8 cellular contexts compared by ENCODE assay signal in genomic region chrX:110847334-110847733, GRCh38. TPM values are rescaled to one million over a fixed set of nuclear protein-coding genes. Genes with fewer than 3 reads are reported as not detected.
DNase-seq lines count a peak whose midpoint lies in the region; ATAC-seq and TF ChIP-seq lines count a peak whose summit lies in the region.

No MANE protein-coding gene starts in this region.

- intact Hi-C loops in aorta (cut with DNase I), result loop anchor here (2.0 to 10.0 kb wide), 3 partner anchors 397 to 683 kb away; no protein-coding TSS in a partner anchor

- peak; percentile 76 to 88 for TF ChIP-seq RAD21 in liver (IDR thresholded peaks at IDR 0.05)

- no peak overlapping the region for H3K9ac ChIP-seq in liver (ENCODE audit: low read depth in 1 of 2, low read length in 2 of 2)

- ATAC-seq in GM19438 (IDR thresholded peaks at IDR 0.05; ENCODE audit: low read depth, unreplicated experiment), result peak; percentile 63
- ATAC-seq in HG03565 (IDR thresholded peaks at IDR 0.05; ENCODE audit: unreplicated experiment), result peak; percentile 83
- ATAC-seq in aorta (ENCODE audit: low FRiP score), result peak; percentile 80

- peak; percentile 67 for TF ChIP-seq CTCF in liver (IDR thresholded peaks at IDR 0.05; ENCODE audit: low read depth, low read length, missing input control)

- DNase-seq in Daoy (ENCODE audit: low read depth), result peak; percentile 32
- peak; percentile 81 for DNase-seq in NCI-H82 (lab: John Stamatoyannopoulos, UW)
- peak; percentile 68 for DNase-seq in cerebellar cortex (ENCODE audit: low spot score)
- DNase-seq in aorta, result no peak
- DNase-seq in activated gamma-delta T cell treated with Interleukin-2 at 50 U/mL for 16 hours, result no peak

- H3K27ac ChIP-seq in liver (ENCODE audit: low read depth in 1 of 2, low read length in 2 of 2) (no peak overlapping the region), aorta (ENCODE audit: low read depth in 1 of 2, low read length in 2 of 2) (no peak overlapping the region)

- H3K9me3 ChIP-seq in liver (ENCODE audit: control insufficient read depth in 4 of 4, low read length in 3 of 4) (no peaks in the 10 kb centered on the region), aorta (ENCODE audit: control insufficient read depth, low read length) (no peaks in the 10 kb centered on the region)

- H3K4me3 ChIP-seq in liver (ENCODE audit: low read depth in 1 of 3, low read length in 3 of 3) (no peak overlapping the region), aorta (ENCODE audit: low read length in 2 of 2) (no peak overlapping the region)

- H3K27me3 ChIP-seq in liver (ENCODE audit: control insufficient read depth in 4 of 4, insufficient read depth in 4 of 4, low read length in 3 of 4) (peaks cover 0 to 2% (median 0%) of the 10 kb centered on the region in 4 donors), aorta (ENCODE audit: control insufficient read depth in 1 of 2, insufficient read depth in 2 of 2, low read length in 1 of 2) (no peaks in the 10 kb centered on the region)

- H3K36me3 ChIP-seq in liver (ENCODE audit: control insufficient read depth in 4 of 4, insufficient read depth in 3 of 4, low read depth in 1 of 4, low read length in 3 of 4) (no peaks in the 10 kb centered on the region), aorta (ENCODE audit: control insufficient read depth in 1 of 2, insufficient read depth in 2 of 2, low read length in 1 of 2) (no peaks in the 10 kb centered on the region)

- H3K4me1 ChIP-seq in liver (ENCODE audit: control insufficient read depth in 4 of 4, insufficient read depth in 4 of 4, low read length in 3 of 4), result peaks cover 0 to 1% (median 0%) of the 10 kb centered on the region in 4 donors
- no peaks in the 10 kb centered on the region for H3K4me1 ChIP-seq in aorta (ENCODE audit: control insufficient read depth in 1 of 2, insufficient read depth in 2 of 2, low read length in 2 of 2)

- 3% methylated on average over 5 of the region's 5 CpGs for WGBS in liver
- WGBS in aorta, 2 donors, result 2 to 6% methylated on average over 5 of the region's 5 CpGs

TF ChIP-seq in liver, 16 proteins besides CTCF, POLR2A, EP300 and RAD21:
- TF ChIP-seq EGR1 (IDR thresholded peaks at IDR 0.05; ENCODE audit: low read depth in 2 of 2) (no peak), JUND (IDR thresholded peaks at IDR 0.05) (no peak), MAX (IDR thresholded peaks at IDR 0.05) (no peak), NR2F2 (IDR thresholded peaks at IDR 0.05) (no peak), SP1 (IDR thresholded peaks at IDR 0.05) (no peak), HNF4A (conservative IDR thresholded peaks at IDR 0.05) (no peak), RXRA (IDR thresholded peaks at IDR 0.05) (no peak)
TF ChIP-seq in liver: peak in this region for 0.

RNA-seq across cellular contexts. Expression of gene CHRDL1, which starts 51.7 kb away (rescaled TPM):
- total RNA-seq in Daoy (2014; rRNA removed; shearing (Covaris generic)), result 0.27 and 1.5 TPM in 2 replicates
- total RNA-seq in liver (1 to 10 TPM in 1 of 2 donors, under 1 TPM in 1; 0.19 to 2.1 TPM), aorta (10 to 100 TPM; 38.6 to 75.6 TPM)
- polyA plus RNA-seq in liver (1 to 10 TPM in 1 of 2 donors, under 1 TPM in 1; 0.17 to 1.2 TPM), aorta (under 1 TPM in 1 of 2 donors, not detected in 1; 0.13 TPM)

Comparison
In these comparisons a context has a peak if more than half of its experiments do, and no peak if none do; other contexts are left out.
1. DNase-seq: peak in Daoy (single experiment), NCI-H82 (single experiment) and cerebellar cortex (single experiment); none in aorta (0 of 2) and activated gamma-delta T cell treated with Interleukin-2 at 50 U/mL for 16 hours (single experiment).
2. RNA of gene CHRDL1, which starts 51.7 kb away (total RNA-seq): 38.6 to 75.6 TPM in aorta; 0.19 to 2.1 TPM in liver and 0.27 to 1.5 TPM in Daoy; every median in the first group is over 10 times any median in the second.
3. Peak in every context shown above with its lines, with median percentiles within 50 percentile points of each other: ATAC-seq.